In genomic region chr7:155803418-155804376, GRCh38 we compare ENCODE assay signal across 8 cellular contexts. TPM values are rescaled to one million over a fixed set of nuclear protein-coding genes. Genes with fewer than 3 reads are reported as not detected.
DNase-seq lines count a peak whose midpoint lies in the region; ATAC-seq and TF ChIP-seq lines count a peak whose summit lies in the region.

No MANE protein-coding gene starts in this region.

- RAD21 ChIA-PET in HCT116 (lab: Charles Lee; ENCODE audit: low non-redundant PET in 1 of 2, low total read pairs in 2 of 2, uncharacterized antibody in 2 of 2, unreplicated experiment in 2 of 2), result interaction anchor here in 1 of 2 experiments (0.7 to 0.8 kb wide), 2 partner anchors 36 to 699 kb away, joined by 3 read pairs; no protein-coding TSS in a partner anchor

- H3K4me3 ChIP-seq in HCT116 (replicated peaks in 1 of 2; ENCODE audit: low read depth in 1 of 2, low read length in 2 of 2) (peak overlapping the region; percentile 2 to 53; a peak in 1 of 4 replicates), left lung (peak overlapping the region; percentile 13 to 31)

- no peaks in the 10 kb centered on the region for H3K9me2 ChIP-seq in HCT116 (ENCODE audit: insufficient read depth)

- TF ChIP-seq RAD21 in HCT116 (IDR thresholded peaks at IDR 0.05; ENCODE audit: low read depth), result no peak

- H3K9me3 Mint-ChIP-seq in activated naive CD8-positive, alpha-beta T cell treated with anti-CD3 and anti-CD28 coated beads, Interleukin-2, amount 10 ng/mL, durations not matched to agents 7 days and 5 days, result no peaks in the 10 kb centered on the region

- peak overlapping the region; percentile 82 for H3K4me2 ChIP-seq in HCT116 (ENCODE audit: low read length)

- CTCF ChIA-PET in HCT116 (lab: Charles Lee), result no interaction called here

- peaks cover 73% of the 10 kb centered on the region for H3K27me3 Mint-ChIP-seq in activated naive CD8-positive, alpha-beta T cell treated with anti-CD3 and anti-CD28 coated beads, Interleukin-2, amount 10 ng/mL, durations not matched to agents 7 days and 5 days

- H3K36me3 ChIP-seq in HCT116 (ENCODE audit: control insufficient read depth in 1 of 2, insufficient read depth in 2 of 2, low read length in 2 of 2) (no peaks in the 10 kb centered on the region), left lung (no peaks in the 10 kb centered on the region)

- peak overlapping the region; percentile 83 for H3K4me3 Mint-ChIP-seq in activated naive CD8-positive, alpha-beta T cell treated with anti-CD3 and anti-CD28 coated beads, Interleukin-2, amount 10 ng/mL, durations not matched to agents 7 days and 5 days

- H3K79me2 ChIP-seq in HCT116 (ENCODE audit: insufficient read depth, low read length), result no peaks in the 10 kb centered on the region

- peaks cover 16% of the 10 kb centered on the region for H3K4me1 Mint-ChIP-seq in activated naive CD8-positive, alpha-beta T cell treated with anti-CD3 and anti-CD28 coated beads, Interleukin-2, amount 10 ng/mL, durations not matched to agents 7 days and 5 days

- H3K9ac ChIP-seq in HCT116 (ENCODE audit: low read length), result no peak overlapping the region

- no peaks in the 10 kb centered on the region for H3K36me3 Mint-ChIP-seq in activated naive CD8-positive, alpha-beta T cell treated with anti-CD3 and anti-CD28 coated beads, Interleukin-2, amount 10 ng/mL, durations not matched to agents 7 days and 5 days

- H3K4me1 ChIP-seq in HCT116 (ENCODE audit: control insufficient read depth in 1 of 2, insufficient read depth in 2 of 2, low read length in 2 of 2) (peaks cover 5 to 22% of the 10 kb centered on the region in 2 experiments; a peak in 3 of 4 replicates), left lung (peaks cover 23 to 59% of the 10 kb centered on the region in 2 donors)

- no peak for TF ChIP-seq CTCF in HCT116 (IDR thresholded peaks at IDR 0.05 in 2 of 3, conservative IDR thresholded peaks at IDR 0.05 in 1 of 3; ENCODE audit: borderline replicate concordance in 1 of 3, insufficient read depth in 1 of 3, low read depth in 2 of 3, low read length in 2 of 3)
- no peak for TF ChIP-seq CTCF in left lung (IDR thresholded peaks at IDR 0.05)

- H3K27ac Mint-ChIP-seq in activated naive CD8-positive, alpha-beta T cell treated with anti-CD3 and anti-CD28 coated beads, Interleukin-2, amount 10 ng/mL, durations not matched to agents 7 days and 5 days, result no peak overlapping the region

- intact Hi-C loops in HCT116 (cut with micrococcal nuclease) (no loop called here), left lung (cut with DNase I) (loop anchor here in 1 of 2 donors (10.0 kb wide), 1 partner anchor 671 kb away; no protein-coding TSS in a partner anchor)

- no peaks in the 10 kb centered on the region for H4K20me1 ChIP-seq in HCT116 (ENCODE audit: insufficient read depth)

- no peaks in the 10 kb centered on the region for H3K9me3 ChIP-seq in HCT116 (ENCODE audit: control insufficient read depth in 1 of 2, insufficient read depth in 1 of 2, low read depth in 1 of 2, low read length in 2 of 2)
- no peaks in the 10 kb centered on the region for H3K9me3 ChIP-seq in left lung

- H2AFZ ChIP-seq in HCT116 (ENCODE audit: low read depth, low read length, poor library complexity, severe bottlenecking), result no peak overlapping the region

- POLR2A ChIA-PET in HCT116 (lab: Charles Lee), result no interaction called here
- POLR2A ChIA-PET in activated naive CD8-positive, alpha-beta T cell treated with anti-CD3 and anti-CD28 coated beads, Interleukin-2, amount 10 ng/mL, durations not matched to agents 7 days and 5 days (lab: Charles Lee), result no interaction called here

- no peak for TF ChIP-seq POLR2A in HCT116 (IDR thresholded peaks at IDR 0.05; ENCODE audit: borderline replicate concordance, extremely low read depth, insufficient read depth, insufficient read length)

- H3K27ac ChIP-seq in HCT116 (ENCODE audit: low read depth, low read length) (no peak overlapping the region; the same call in 1 of the 2 replicates), left lung (peak overlapping the region; percentile 62 to 69)

- peak; percentile 41 for DNase-seq in A172 (ENCODE audit: low spot score)
- DNase-seq in HCT116 (ENCODE audit: low read depth, low spot score), result no peak
- DNase-seq in activated naive CD8-positive, alpha-beta T cell treated with anti-CD3 and anti-CD28 coated beads, Interleukin-2, amount 10 ng/mL, durations not matched to agents 7 days and 5 days, result no peak
- peak; percentile 84 to 91 for DNase-seq in left lung
- DNase-seq in pons (ENCODE audit: low spot score), result no peak

- ATAC-seq in HCT116, result peak; percentile 50
- peak; percentile 30 for ATAC-seq in activated naive CD8-positive, alpha-beta T cell treated with anti-CD3 and anti-CD28 coated beads, Interleukin-2, amount 10 ng/mL, durations not matched to agents 7 days and 5 days (ENCODE audit: low read depth)
- peak; percentile 63 for ATAC-seq in left lung
- no peak for ATAC-seq in GM18873 (IDR thresholded peaks at IDR 0.05; ENCODE audit: low FRiP score, unreplicated experiment)
- ATAC-seq in GM18517 (IDR thresholded peaks at IDR 0.05; ENCODE audit: unreplicated experiment), result no peak
- ATAC-seq in GM18511 (IDR thresholded peaks at IDR 0.05; ENCODE audit: unreplicated experiment), result no peak

- no peaks in the 10 kb centered on the region for H3K27me3 ChIP-seq in HCT116 (ENCODE audit: insufficient read depth, low read length)
- peaks cover 66 to 100% of the 10 kb centered on the region in 2 donors for H3K27me3 ChIP-seq in left lung

- BruUV-seq in HCT116 (replicated peaks; lab: Mats Ljungman, UMichigan), result no TSS peak

TF ChIP-seq in HCT116, 20 proteins besides CTCF, POLR2A, EP300 and RAD21:
- TF ChIP-seq MAX (IDR thresholded peaks at IDR 0.05), result peak; percentile 52
- TF ChIP-seq SRF (IDR thresholded peaks at IDR 0.05; ENCODE audit: low read depth), result no peak
- no peak for TF ChIP-seq EZH2phosphoT487 (IDR thresholded peaks at IDR 0.05; ENCODE audit: borderline replicate concordance)

RNA-seq across cellular contexts. Expression of gene SHH, which starts 8.6 kb away (rescaled TPM):
- 0.03 and 0.12 TPM in 2 replicates for total RNA-seq in A172 (2014; rRNA removed; shearing (Covaris generic))
- total RNA-seq in HCT116 (2021; ENCODE audit: unreplicated experiment) (0.32 TPM), left lung (1 to 10 TPM; 4.4 to 5.7 TPM)
- 0.08 and 0.11 TPM in 2 replicates for polyA plus RNA-seq in HCT116 (2012)
- total RNA-seq in activated naive CD8-positive, alpha-beta T cell treated with anti-CD3 and anti-CD28 coated beads, Interleukin-2, amount 10 ng/mL, durations not matched to agents 7 days and 5 days, result not detected

Comparison
In these comparisons a context has a peak if more than half of its experiments do, and no peak if none do; other contexts are left out.
1. DNase-seq: peak in A172 (single experiment) and left lung (2 of 2); none in HCT116 (single experiment), activated naive CD8-positive, alpha-beta T cell treated with anti-CD3 and anti-CD28 coated beads, Interleukin-2, amount 10 ng/mL, durations not matched to agents 7 days and 5 days (single experiment) and pons (single experiment).
2. ATAC-seq: peak in HCT116 (single experiment), activated naive CD8-positive, alpha-beta T cell treated with anti-CD3 and anti-CD28 coated beads, Interleukin-2, amount 10 ng/mL, durations not matched to agents 7 days and 5 days (single experiment) and left lung (single experiment); none in GM18873 (single experiment), GM18517 (single experiment) and GM18511 (single experiment).